9 cellular contexts compared by ENCODE assay signal in the genomic region with DNA sequence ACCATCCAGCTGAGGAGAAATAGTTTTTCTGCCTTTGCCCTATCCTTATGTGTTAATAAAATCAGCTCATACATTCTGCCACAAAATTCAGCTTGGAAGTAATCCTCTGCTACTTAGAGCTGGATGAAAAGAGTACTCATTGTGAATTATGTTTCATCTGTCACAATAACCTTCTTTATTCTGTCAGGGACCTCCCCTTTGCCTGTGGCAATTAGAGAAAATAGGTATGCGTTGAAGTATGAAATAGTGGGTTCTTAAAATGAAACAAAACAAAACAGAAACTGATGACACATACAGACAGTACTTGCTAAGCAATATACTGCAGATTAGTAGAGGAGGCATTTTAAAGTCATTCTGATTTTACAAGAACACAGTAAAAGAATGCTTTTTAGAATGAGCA.
DNase-seq lines count a peak whose midpoint lies in the region; ATAC-seq and TF ChIP-seq lines count a peak whose summit lies in the region.
"Had no signal": no experiment of that assay in that cellular context is flagged by ENCODE, and none has a peak within 500 bp of the region (broad histone marks: within the 10 kb centered on the region; RNA-seq: fewer than 3 reads in every experiment).

No MANE protein-coding gene starts in this region.

- no peak overlapping the region for H3K4me3 Mint-ChIP-seq in stimulated activated memory B cell treated with anti-CD40 and anti-IgM and Interleukin-4, amounts not matched to agents 10 μg/mL and 1 μg/mL and 100 μg/mL, for 72 hours

- intact Hi-C loops in sciatic nerve (cut with DNase I) = no loop called here
- intact Hi-C loops in posterior cingulate gyrus (cut with DNase I) = loop anchor here (5.0 to 10.0 kb wide), 2 partner anchors 113 to 236 kb away; no protein-coding TSS in a partner anchor

- ATAC-seq in GM18868 (IDR thresholded peaks at IDR 0.05; ENCODE audit: unreplicated experiment) (peak; percentile 97), sciatic nerve (peak; percentile 67), upper lobe of left lung (ENCODE audit: low FRiP score in 2 of 2) (no peak)
- no peak for ATAC-seq in stimulated activated memory B cell treated with anti-CD40 and anti-IgM and Interleukin-4, amounts not matched to agents 10 μg/mL and 1 μg/mL and 100 μg/mL, for 72 hours

- no peaks in the 10 kb centered on the region for H3K4me1 Mint-ChIP-seq in stimulated activated memory B cell treated with anti-CD40 and anti-IgM and Interleukin-4, amounts not matched to agents 10 μg/mL and 1 μg/mL and 100 μg/mL, for 72 hours

- TF ChIP-seq CTCF in epithelial cell of proximal tubule (conservative IDR thresholded peaks at IDR 0.05; ENCODE audit: low read depth, low read length) (no peak), upper lobe of left lung (IDR thresholded peaks at IDR 0.05) (no peak)

- no peak overlapping the region for H3K27ac Mint-ChIP-seq in stimulated activated memory B cell treated with anti-CD40 and anti-IgM and Interleukin-4, amounts not matched to agents 10 μg/mL and 1 μg/mL and 100 μg/mL, for 72 hours

- H3K4me3 ChIP-seq in epithelial cell of proximal tubule (ENCODE audit: low read depth, low read length) (peak overlapping the region; percentile 31), upper lobe of left lung (no peak overlapping the region)
- H3K4me3 ChIP-seq: SJCRH30 had no signal

- H3K27me3 ChIP-seq in upper lobe of left lung = no peaks in the 10 kb centered on the region
- H3K27me3 ChIP-seq: SJCRH30 had no signal

- H3K9me3 Mint-ChIP-seq in stimulated activated memory B cell treated with anti-CD40 and anti-IgM and Interleukin-4, amounts not matched to agents 10 μg/mL and 1 μg/mL and 100 μg/mL, for 72 hours = no peaks in the 10 kb centered on the region

- TF ChIP-seq EP300 in upper lobe of left lung (IDR thresholded peaks at IDR 0.05) = no peak

- H3K27me3 Mint-ChIP-seq in stimulated activated memory B cell treated with anti-CD40 and anti-IgM and Interleukin-4, amounts not matched to agents 10 μg/mL and 1 μg/mL and 100 μg/mL, for 72 hours = no peaks in the 10 kb centered on the region

- TF ChIP-seq POLR2A in upper lobe of left lung (IDR thresholded peaks at IDR 0.05) = no peak

- H3K36me3 Mint-ChIP-seq in stimulated activated memory B cell treated with anti-CD40 and anti-IgM and Interleukin-4, amounts not matched to agents 10 μg/mL and 1 μg/mL and 100 μg/mL, for 72 hours = no peaks in the 10 kb centered on the region

- WGBS in upper lobe of left lung, 2 donors = 48 to 59% methylated on average over 1 of the region's 1 CpG

- no peaks in the 10 kb centered on the region for H3K9me3 ChIP-seq in upper lobe of left lung
- H3K9me3 ChIP-seq: SJCRH30 had no signal

- H3K27ac ChIP-seq in upper lobe of left lung = no peak overlapping the region
- H3K27ac ChIP-seq: SJCRH30 had no signal

- H3K4me1 ChIP-seq in upper lobe of left lung = no peaks in the 10 kb centered on the region

- peak; percentile 61 for DNase-seq in M059J (ENCODE audit: low read depth)
- DNase-seq in epithelial cell of proximal tubule (ENCODE audit: low read depth) = no peak
- DNase-seq in sciatic nerve (ENCODE audit: low spot score) = no peak
- DNase-seq in posterior cingulate gyrus = no peak
- no peak for DNase-seq in upper lobe of left lung
- no peak for DNase-seq in stimulated activated CD4-positive, alpha-beta T cell treated with anti-CD3 and anti-CD28 coated beads, Interleukin-1b, Interleukin-23, amount 100 ng/mL, for 48 hours

- no peaks in the 10 kb centered on the region for H3K36me3 ChIP-seq in upper lobe of left lung
- H3K36me3 ChIP-seq: SJCRH30 had no signal

Comparison
In these comparisons a context has a peak if more than half of its experiments do, and no peak if none do; other contexts are left out.
1. ATAC-seq: peak in GM18868 (single experiment) and sciatic nerve (single experiment); none in stimulated activated memory B cell treated with anti-CD40 and anti-IgM and Interleukin-4, amounts not matched to agents 10 μg/mL and 1 μg/mL and 100 μg/mL, for 72 hours (single experiment) and upper lobe of left lung (0 of 2).